1 cellular context compared by ENCODE assay signal in the genomic region with DNA sequence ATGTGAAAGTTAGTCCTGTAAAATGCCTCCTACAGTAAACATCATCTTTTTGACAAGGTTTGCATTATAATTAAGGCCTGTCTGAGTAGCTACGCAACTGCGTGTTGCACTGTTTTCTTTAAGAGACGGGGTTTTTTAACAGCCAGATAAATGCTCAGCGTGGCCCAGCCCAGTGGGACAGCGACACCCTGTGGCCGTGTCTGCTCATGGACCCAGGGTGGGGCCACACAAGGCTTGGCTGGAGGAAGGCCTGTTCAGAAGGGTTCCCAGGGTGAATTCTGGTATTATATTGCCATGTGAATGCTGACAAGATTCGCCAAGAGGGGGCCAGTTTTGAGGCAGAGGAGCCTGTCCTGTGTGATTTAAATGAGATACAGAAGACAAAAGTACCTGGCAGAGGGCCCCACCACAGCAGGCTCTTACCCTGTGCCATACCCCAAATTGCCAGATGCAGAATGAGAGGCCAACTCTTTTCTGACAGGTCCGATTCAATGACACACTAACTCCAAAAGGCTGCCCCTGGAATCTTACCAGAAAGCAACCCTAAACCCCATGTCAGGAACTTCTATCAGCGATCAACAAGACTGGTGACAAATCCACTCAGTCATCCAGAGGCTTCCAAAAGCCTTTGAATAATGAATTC.
TF ChIP-seq lines count a peak whose summit lies in the region.

No MANE protein-coding gene starts in this region.

TF ChIP-seq in HepG2, 621 proteins besides CTCF, POLR2A, EP300 and RAD21 (continued from another document and continues in another):
- no peak for TF ChIP-seq SP1 (IDR thresholded peaks at IDR 0.05)
- no peak for TF ChIP-seq SP1 (CRISPR knock-in tag; IDR thresholded peaks at IDR 0.05)
- peak; percentile 73 for TF ChIP-seq SMC3 (IDR thresholded peaks at IDR 0.05; ENCODE audit: low read length)
- TF ChIP-seq SIX4 (CRISPR knock-in tag; IDR thresholded peaks at IDR 0.05), result no peak
- no peak for TF ChIP-seq KLF13 (CRISPR knock-in tag; IDR thresholded peaks at IDR 0.05)
- TF ChIP-seq, protein P1, sequence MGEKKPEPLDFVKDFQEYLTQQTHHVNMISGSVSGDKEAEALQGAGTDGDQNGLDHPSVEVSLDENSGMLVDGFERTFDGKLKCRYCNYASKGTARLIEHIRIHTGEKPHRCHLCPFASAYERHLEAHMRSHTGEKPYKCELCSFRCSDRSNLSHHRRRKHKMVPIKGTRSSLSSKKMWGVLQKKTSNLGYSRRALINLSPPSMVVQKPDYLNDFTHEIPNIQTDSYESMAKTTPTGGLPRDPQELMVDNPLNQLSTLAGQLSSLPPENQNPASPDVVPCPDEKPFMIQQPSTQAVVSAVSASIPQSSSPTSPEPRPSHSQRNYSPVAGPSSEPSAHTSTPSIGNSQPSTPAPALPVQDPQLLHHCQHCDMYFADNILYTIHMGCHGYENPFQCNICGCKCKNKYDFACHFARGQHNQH (CRISPR knock-in tag; IDR thresholded peaks at IDR 0.05), result no peak
- TF ChIP-seq RFX1 (IDR thresholded peaks at IDR 0.05), result no peak
- TF ChIP-seq, protein P2, sequence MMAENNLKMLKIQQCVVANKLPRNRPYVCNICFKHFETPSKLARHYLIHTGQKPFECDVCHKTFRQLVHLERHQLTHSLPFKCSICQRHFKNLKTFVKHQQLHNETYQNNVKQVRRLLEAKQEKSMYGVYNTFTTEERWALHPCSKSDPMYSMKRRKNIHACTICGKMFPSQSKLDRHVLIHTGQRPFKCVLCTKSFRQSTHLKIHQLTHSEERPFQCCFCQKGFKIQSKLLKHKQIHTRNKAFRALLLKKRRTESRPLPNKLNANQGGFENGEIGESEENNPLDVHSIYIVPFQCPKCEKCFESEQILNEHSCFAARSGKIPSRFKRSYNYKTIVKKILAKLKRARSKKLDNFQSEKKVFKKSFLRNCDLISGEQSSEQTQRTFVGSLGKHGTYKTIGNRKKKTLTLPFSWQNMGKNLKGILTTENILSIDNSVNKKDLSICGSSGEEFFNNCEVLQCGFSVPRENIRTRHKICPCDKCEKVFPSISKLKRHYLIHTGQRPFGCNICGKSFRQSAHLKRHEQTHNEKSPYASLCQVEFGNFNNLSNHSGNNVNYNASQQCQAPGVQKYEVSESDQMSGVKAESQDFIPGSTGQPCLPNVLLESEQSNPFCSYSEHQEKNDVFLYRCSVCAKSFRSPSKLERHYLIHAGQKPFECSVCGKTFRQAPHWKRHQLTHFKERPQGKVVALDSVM (CRISPR knock-in tag; IDR thresholded peaks at IDR 0.05), result no peak
- TF ChIP-seq, protein P3, sequence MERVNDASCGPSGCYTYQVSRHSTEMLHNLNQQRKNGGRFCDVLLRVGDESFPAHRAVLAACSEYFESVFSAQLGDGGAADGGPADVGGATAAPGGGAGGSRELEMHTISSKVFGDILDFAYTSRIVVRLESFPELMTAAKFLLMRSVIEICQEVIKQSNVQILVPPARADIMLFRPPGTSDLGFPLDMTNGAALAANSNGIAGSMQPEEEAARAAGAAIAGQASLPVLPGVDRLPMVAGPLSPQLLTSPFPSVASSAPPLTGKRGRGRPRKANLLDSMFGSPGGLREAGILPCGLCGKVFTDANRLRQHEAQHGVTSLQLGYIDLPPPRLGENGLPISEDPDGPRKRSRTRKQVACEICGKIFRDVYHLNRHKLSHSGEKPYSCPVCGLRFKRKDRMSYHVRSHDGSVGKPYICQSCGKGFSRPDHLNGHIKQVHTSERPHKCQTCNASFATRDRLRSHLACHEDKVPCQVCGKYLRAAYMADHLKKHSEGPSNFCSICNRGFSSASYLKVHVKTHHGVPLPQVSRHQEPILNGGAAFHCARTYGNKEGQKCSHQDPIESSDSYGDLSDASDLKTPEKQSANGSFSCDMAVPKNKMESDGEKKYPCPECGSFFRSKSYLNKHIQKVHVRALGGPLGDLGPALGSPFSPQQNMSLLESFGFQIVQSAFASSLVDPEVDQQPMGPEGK (CRISPR knock-in tag; IDR thresholded peaks at IDR 0.05), result 0 out of 2 replicates have a peak, but pooled peaks have one; percentile 38
- peak; percentile 53; the same call in 1 of the 2 replicates for TF ChIP-seq MAZ (IDR thresholded peaks at IDR 0.05; ENCODE audit: borderline replicate concordance, low read depth, low read length)
- no peak for TF ChIP-seq MAZ (CRISPR knock-in tag; IDR thresholded peaks at IDR 0.05; ENCODE audit: low read depth)
- no peak for TF ChIP-seq FOXO1 (CRISPR knock-in tag; IDR thresholded peaks at IDR 0.05)
- TF ChIP-seq ZNF224 (CRISPR knock-in tag; IDR thresholded peaks at IDR 0.05), result no peak
- no peak for TF ChIP-seq ZNF207 (IDR thresholded peaks at IDR 0.05; ENCODE audit: borderline replicate concordance)
- no peak for TF ChIP-seq ARNT (IDR thresholded peaks at IDR 0.05)
- TF ChIP-seq TGIF2 (CRISPR knock-in tag; IDR thresholded peaks at IDR 0.05), result no peak
- no peak for TF ChIP-seq HES4 (CRISPR knock-in tag; IDR thresholded peaks at IDR 0.05; ENCODE audit: borderline replicate concordance)
- TF ChIP-seq BCL6 (CRISPR knock-in tag; IDR thresholded peaks at IDR 0.05), result no peak
- no peak for TF ChIP-seq KDM5B (CRISPR knock-in tag; IDR thresholded peaks at IDR 0.05; ENCODE audit: borderline replicate concordance)
- TF ChIP-seq TRIM24 (CRISPR knock-in tag; IDR thresholded peaks at IDR 0.05), result no peak
- no peak for TF ChIP-seq ZNF839 (CRISPR knock-in tag; IDR thresholded peaks at IDR 0.05; ENCODE audit: borderline replicate concordance)
- no peak for TF ChIP-seq NCOA5 (CRISPR knock-in tag; IDR thresholded peaks at IDR 0.05)
- no peak for TF ChIP-seq NFRKB (IDR thresholded peaks at IDR 0.05)
- TF ChIP-seq, protein P4, sequence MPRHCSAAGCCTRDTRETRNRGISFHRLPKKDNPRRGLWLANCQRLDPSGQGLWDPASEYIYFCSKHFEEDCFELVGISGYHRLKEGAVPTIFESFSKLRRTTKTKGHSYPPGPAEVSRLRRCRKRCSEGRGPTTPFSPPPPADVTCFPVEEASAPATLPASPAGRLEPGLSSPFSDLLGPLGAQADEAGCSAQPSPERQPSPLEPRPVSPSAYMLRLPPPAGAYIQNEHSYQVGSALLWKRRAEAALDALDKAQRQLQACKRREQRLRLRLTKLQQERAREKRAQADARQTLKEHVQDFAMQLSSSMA (CRISPR knock-in tag; IDR thresholded peaks at IDR 0.05), result 0 out of 2 replicates have a peak, but pooled peaks have one; percentile 39
- TF ChIP-seq ZBTB3 (CRISPR knock-in tag; IDR thresholded peaks at IDR 0.05; ENCODE audit: borderline replicate concordance, low read depth), result no peak
- 0 out of 2 replicates have a peak, but pooled peaks have one; percentile 30 for TF ChIP-seq KAT8 (CRISPR knock-in tag; IDR thresholded peaks at IDR 0.05)
- peak; percentile 25; the same call in 1 of the 2 replicates for TF ChIP-seq SALL1 (CRISPR knock-in tag; IDR thresholded peaks at IDR 0.05)
- TF ChIP-seq ZNF180 (CRISPR knock-in tag; IDR thresholded peaks at IDR 0.05; ENCODE audit: borderline replicate concordance, low read depth), result no peak
- no peak for TF ChIP-seq NCOR1 (IDR thresholded peaks at IDR 0.05; ENCODE audit: borderline replicate concordance, low read length)
- TF ChIP-seq ZMYM4 (CRISPR knock-in tag; IDR thresholded peaks at IDR 0.05), result peak; percentile 44; the same call in 1 of the 2 replicates
- TF ChIP-seq KDM3A (CRISPR knock-in tag; IDR thresholded peaks at IDR 0.05; ENCODE audit: low read depth), result 0 out of 2 replicates have a peak, but pooled peaks have one; percentile 42
- TF ChIP-seq, protein P5, sequence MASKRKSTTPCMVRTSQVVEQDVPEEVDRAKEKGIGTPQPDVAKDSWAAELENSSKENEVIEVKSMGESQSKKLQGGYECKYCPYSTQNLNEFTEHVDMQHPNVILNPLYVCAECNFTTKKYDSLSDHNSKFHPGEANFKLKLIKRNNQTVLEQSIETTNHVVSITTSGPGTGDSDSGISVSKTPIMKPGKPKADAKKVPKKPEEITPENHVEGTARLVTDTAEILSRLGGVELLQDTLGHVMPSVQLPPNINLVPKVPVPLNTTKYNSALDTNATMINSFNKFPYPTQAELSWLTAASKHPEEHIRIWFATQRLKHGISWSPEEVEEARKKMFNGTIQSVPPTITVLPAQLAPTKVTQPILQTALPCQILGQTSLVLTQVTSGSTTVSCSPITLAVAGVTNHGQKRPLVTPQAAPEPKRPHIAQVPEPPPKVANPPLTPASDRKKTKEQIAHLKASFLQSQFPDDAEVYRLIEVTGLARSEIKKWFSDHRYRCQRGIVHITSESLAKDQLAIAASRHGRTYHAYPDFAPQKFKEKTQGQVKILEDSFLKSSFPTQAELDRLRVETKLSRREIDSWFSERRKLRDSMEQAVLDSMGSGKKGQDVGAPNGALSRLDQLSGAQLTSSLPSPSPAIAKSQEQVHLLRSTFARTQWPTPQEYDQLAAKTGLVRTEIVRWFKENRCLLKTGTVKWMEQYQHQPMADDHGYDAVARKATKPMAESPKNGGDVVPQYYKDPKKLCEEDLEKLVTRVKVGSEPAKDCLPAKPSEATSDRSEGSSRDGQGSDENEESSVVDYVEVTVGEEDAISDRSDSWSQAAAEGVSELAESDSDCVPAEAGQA (IDR thresholded peaks at IDR 0.05; ENCODE audit: low read depth), result no peak
- TF ChIP-seq, protein P5 (CRISPR knock-in tag; IDR thresholded peaks at IDR 0.05; ENCODE audit: borderline replicate concordance), result no peak
- TF ChIP-seq MIXL1 (CRISPR knock-in tag; IDR thresholded peaks at IDR 0.05), result 0 out of 2 replicates have a peak, but pooled peaks have one; percentile 14
- no peak for TF ChIP-seq ZNF431 (CRISPR knock-in tag; IDR thresholded peaks at IDR 0.05; ENCODE audit: borderline replicate concordance, low read depth)
- TF ChIP-seq RARG (CRISPR knock-in tag; IDR thresholded peaks at IDR 0.05; ENCODE audit: low read depth), result no peak
- TF ChIP-seq SUZ12 (IDR thresholded peaks at IDR 0.05; ENCODE audit: low read depth, low read length), result no peak
- TF ChIP-seq, protein P6, sequence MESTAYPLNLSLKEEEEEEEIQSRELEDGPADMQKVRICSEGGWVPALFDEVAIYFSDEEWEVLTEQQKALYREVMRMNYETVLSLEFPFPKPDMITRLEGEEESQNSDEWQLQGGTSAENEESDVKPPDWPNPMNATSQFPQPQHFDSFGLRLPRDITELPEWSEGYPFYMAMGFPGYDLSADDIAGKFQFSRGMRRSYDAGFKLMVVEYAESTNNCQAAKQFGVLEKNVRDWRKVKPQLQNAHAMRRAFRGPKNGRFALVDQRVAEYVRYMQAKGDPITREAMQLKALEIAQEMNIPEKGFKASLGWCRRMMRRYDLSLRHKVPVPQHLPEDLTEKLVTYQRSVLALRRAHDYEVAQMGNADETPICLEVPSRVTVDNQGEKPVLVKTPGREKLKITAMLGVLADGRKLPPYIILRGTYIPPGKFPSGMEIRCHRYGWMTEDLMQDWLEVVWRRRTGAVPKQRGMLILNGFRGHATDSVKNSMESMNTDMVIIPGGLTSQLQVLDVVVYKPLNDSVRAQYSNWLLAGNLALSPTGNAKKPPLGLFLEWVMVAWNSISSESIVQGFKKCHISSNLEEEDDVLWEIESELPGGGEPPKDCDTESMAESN (CRISPR knock-in tag; conservative IDR thresholded peaks at IDR 0.05), result 0 out of 2 replicates have a peak, but pooled peaks have one; percentile 18
- no peak for TF ChIP-seq NCOA1 (CRISPR knock-in tag; IDR thresholded peaks at IDR 0.05)
- TF ChIP-seq ZNF883 (CRISPR knock-in tag; IDR thresholded peaks at IDR 0.05; ENCODE audit: not compliant biosample characterization), result no peak
- TF ChIP-seq DMAP1 (CRISPR knock-in tag; IDR thresholded peaks at IDR 0.05), result no peak
- no peak for TF ChIP-seq ZFP62 (CRISPR knock-in tag; IDR thresholded peaks at IDR 0.05)
- no peak for TF ChIP-seq ZNF138 (CRISPR knock-in tag; IDR thresholded peaks at IDR 0.05; ENCODE audit: low read depth)
- peak; percentile 92 for TF ChIP-seq STAG1 (CRISPR knock-in tag; IDR thresholded peaks at IDR 0.05)
- TF ChIP-seq, protein P7, sequence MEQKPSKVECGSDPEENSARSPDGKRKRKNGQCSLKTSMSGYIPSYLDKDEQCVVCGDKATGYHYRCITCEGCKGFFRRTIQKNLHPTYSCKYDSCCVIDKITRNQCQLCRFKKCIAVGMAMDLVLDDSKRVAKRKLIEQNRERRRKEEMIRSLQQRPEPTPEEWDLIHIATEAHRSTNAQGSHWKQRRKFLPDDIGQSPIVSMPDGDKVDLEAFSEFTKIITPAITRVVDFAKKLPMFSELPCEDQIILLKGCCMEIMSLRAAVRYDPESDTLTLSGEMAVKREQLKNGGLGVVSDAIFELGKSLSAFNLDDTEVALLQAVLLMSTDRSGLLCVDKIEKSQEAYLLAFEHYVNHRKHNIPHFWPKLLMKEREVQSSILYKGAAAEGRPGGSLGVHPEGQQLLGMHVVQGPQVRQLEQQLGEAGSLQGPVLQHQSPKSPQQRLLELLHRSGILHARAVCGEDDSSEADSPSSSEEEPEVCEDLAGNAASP (CRISPR knock-in tag; IDR thresholded peaks at IDR 0.05; ENCODE audit: borderline replicate concordance), result peak; percentile 45; the same call in 1 of the 2 replicates
- TF ChIP-seq, protein P8, sequence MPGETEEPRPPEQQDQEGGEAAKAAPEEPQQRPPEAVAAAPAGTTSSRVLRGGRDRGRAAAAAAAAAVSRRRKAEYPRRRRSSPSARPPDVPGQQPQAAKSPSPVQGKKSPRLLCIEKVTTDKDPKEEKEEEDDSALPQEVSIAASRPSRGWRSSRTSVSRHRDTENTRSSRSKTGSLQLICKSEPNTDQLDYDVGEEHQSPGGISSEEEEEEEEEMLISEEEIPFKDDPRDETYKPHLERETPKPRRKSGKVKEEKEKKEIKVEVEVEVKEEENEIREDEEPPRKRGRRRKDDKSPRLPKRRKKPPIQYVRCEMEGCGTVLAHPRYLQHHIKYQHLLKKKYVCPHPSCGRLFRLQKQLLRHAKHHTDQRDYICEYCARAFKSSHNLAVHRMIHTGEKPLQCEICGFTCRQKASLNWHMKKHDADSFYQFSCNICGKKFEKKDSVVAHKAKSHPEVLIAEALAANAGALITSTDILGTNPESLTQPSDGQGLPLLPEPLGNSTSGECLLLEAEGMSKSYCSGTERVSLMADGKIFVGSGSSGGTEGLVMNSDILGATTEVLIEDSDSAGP (CRISPR knock-in tag; IDR thresholded peaks at IDR 0.05; ENCODE audit: borderline replicate concordance), result peak; percentile 48
- no peak for TF ChIP-seq HDAC1 (CRISPR knock-in tag; IDR thresholded peaks at IDR 0.05)
- TF ChIP-seq DNMT1 (CRISPR knock-in tag; IDR thresholded peaks at IDR 0.05), result no peak
- peak; percentile 14; the same call in 1 of the 2 replicates for TF ChIP-seq CEBPG (CRISPR knock-in tag; IDR thresholded peaks at IDR 0.05)
- TF ChIP-seq SRY (CRISPR knock-in tag; IDR thresholded peaks at IDR 0.05), result no peak
- TF ChIP-seq MTF2 (CRISPR knock-in tag; IDR thresholded peaks at IDR 0.05; ENCODE audit: borderline replicate concordance), result no peak
- no peak for TF ChIP-seq HNRNPLL (IDR thresholded peaks at IDR 0.05; ENCODE audit: low read depth, low read length, poor library complexity, severe bottlenecking)
